In genomic region chr3:15007681-15008141, GRCh38 we compare ENCODE assay signal across 15 cellular contexts. TPM values are rescaled to one million over a fixed set of nuclear protein-coding genes. Genes with fewer than 3 reads are reported as not detected.
DNase-seq lines count a peak whose midpoint lies in the region; ATAC-seq and TF ChIP-seq lines count a peak whose summit lies in the region.
"Had no signal": no experiment of that assay in that cellular context is flagged by ENCODE, and none has a peak within 500 bp of the region (broad histone marks: within the 10 kb centered on the region; RNA-seq: fewer than 3 reads in every experiment).

No MANE protein-coding gene starts in this region.

- H3K27me3 Mint-ChIP-seq in activated T-cell treated with anti-CD3 and anti-CD28 coated beads, Interleukin-2, amount 50 U/mL, for 72 hours (ENCODE audit: low read depth) = no peaks in the 10 kb centered on the region
- no peaks in the 10 kb centered on the region for H3K27me3 Mint-ChIP-seq in activated T-cell treated with anti-CD3 and anti-CD28 coated beads, Interleukin-2, amount 50 U/mL, for 24 hours
- no peaks in the 10 kb centered on the region for H3K27me3 Mint-ChIP-seq in stimulated activated naive B cell treated with anti-CD40 and anti-IgM and Interleukin-4, amounts not matched to agents 10 μg/mL and 1 μg/mL and 100 μg/mL, for 72 hours

- H3K27ac ChIP-seq in adrenal gland = no peak overlapping the region
- no peak overlapping the region for H3K27ac ChIP-seq in foreskin keratinocyte
- H3K27ac ChIP-seq: 22Rv1, SJSA1 had no signal

- DNase-seq in activated T-cell treated with anti-CD3 and anti-CD28 coated beads, Interleukin-2, amount 50 U/mL, for 72 hours = no peak
- DNase-seq in activated T-cell treated with anti-CD3 and anti-CD28 coated beads, Interleukin-2, amount 50 U/mL, for 24 hours = no peak
- peak in 5 of 7 donors; percentile 27 to 73 (median 57) for DNase-seq in adrenal gland
- peak; percentile 37 to 58 for DNase-seq in foreskin keratinocyte
- no peak for DNase-seq in stimulated activated naive B cell treated with anti-CD40 and anti-IgM and Interleukin-4, amounts not matched to agents 10 μg/mL and 1 μg/mL and 100 μg/mL, for 72 hours
- no peak for DNase-seq in NCI-H2227 treated with DMSO at 0.1 percent for 48 hours (lab: John Stamatoyannopoulos, UW)
- DNase-seq: activated CD4-positive, alpha-beta T cell treated with anti-CD3 and anti-CD28 coated beads for 4 hours; activated effector memory CD4-positive, alpha-beta T cell treated with Interleukin-2 at 50 U/mL for 16 hours; dorsolateral prefrontal cortex; KG1 had no signal

- peaks cover 21% of the 10 kb centered on the region for H3K4me1 Mint-ChIP-seq in activated T-cell treated with anti-CD3 and anti-CD28 coated beads, Interleukin-2, amount 50 U/mL, for 72 hours (ENCODE audit: low read depth)
- peaks cover 12% of the 10 kb centered on the region for H3K4me1 Mint-ChIP-seq in activated T-cell treated with anti-CD3 and anti-CD28 coated beads, Interleukin-2, amount 50 U/mL, for 24 hours (ENCODE audit: low read depth)
- peaks cover 2 to 5% of the 10 kb centered on the region in 2 donors for H3K4me1 Mint-ChIP-seq in stimulated activated naive B cell treated with anti-CD40 and anti-IgM and Interleukin-4, amounts not matched to agents 10 μg/mL and 1 μg/mL and 100 μg/mL, for 72 hours

- peaks cover 7 to 14% of the 10 kb centered on the region in 2 donors for H3K36me3 Mint-ChIP-seq in activated T-cell treated with anti-CD3 and anti-CD28 coated beads, Interleukin-2, amount 50 U/mL, for 72 hours (ENCODE audit: insufficient read depth in 2 of 2)
- H3K36me3 Mint-ChIP-seq in activated T-cell treated with anti-CD3 and anti-CD28 coated beads, Interleukin-2, amount 50 U/mL, for 24 hours (ENCODE audit: low read depth) = peaks cover 86% of the 10 kb centered on the region
- peaks cover 18 to 48% of the 10 kb centered on the region in 2 donors for H3K36me3 Mint-ChIP-seq in stimulated activated naive B cell treated with anti-CD40 and anti-IgM and Interleukin-4, amounts not matched to agents 10 μg/mL and 1 μg/mL and 100 μg/mL, for 72 hours

- peak overlapping the region; percentile 33 for H3K27ac Mint-ChIP-seq in activated T-cell treated with anti-CD3 and anti-CD28 coated beads, Interleukin-2, amount 50 U/mL, for 72 hours
- no peak overlapping the region for H3K27ac Mint-ChIP-seq in activated T-cell treated with anti-CD3 and anti-CD28 coated beads, Interleukin-2, amount 50 U/mL, for 24 hours
- H3K27ac Mint-ChIP-seq in stimulated activated naive B cell treated with anti-CD40 and anti-IgM and Interleukin-4, amounts not matched to agents 10 μg/mL and 1 μg/mL and 100 μg/mL, for 72 hours = peak overlapping the region; percentile 20
- H3K27ac Mint-ChIP-seq: GM23338 had no signal

- H3K27me3 ChIP-seq in adrenal gland (no peaks in the 10 kb centered on the region), foreskin keratinocyte (no peaks in the 10 kb centered on the region)
- H3K27me3 ChIP-seq: dorsolateral prefrontal cortex, SJSA1 had no signal

- no peaks in the 10 kb centered on the region for H3K9me3 ChIP-seq in adrenal gland (replicated peaks in 1 of 3)
- H3K9me3 ChIP-seq: SJSA1 had no signal

- no peaks in the 10 kb centered on the region for H3K9me3 Mint-ChIP-seq in activated T-cell treated with anti-CD3 and anti-CD28 coated beads, Interleukin-2, amount 50 U/mL, for 72 hours
- H3K9me3 Mint-ChIP-seq in activated T-cell treated with anti-CD3 and anti-CD28 coated beads, Interleukin-2, amount 50 U/mL, for 24 hours = no peaks in the 10 kb centered on the region
- H3K9me3 Mint-ChIP-seq in stimulated activated naive B cell treated with anti-CD40 and anti-IgM and Interleukin-4, amounts not matched to agents 10 μg/mL and 1 μg/mL and 100 μg/mL, for 72 hours = no peaks in the 10 kb centered on the region
- H3K9me3 Mint-ChIP-seq: GM23338 had no signal

- H3K36me3 ChIP-seq in adrenal gland (replicated peaks in 1 of 2) = no peaks in the 10 kb centered on the region

- TF ChIP-seq CTCF in adrenal gland (IDR thresholded peaks at IDR 0.05) (no peak), foreskin keratinocyte (conservative IDR thresholded peaks at IDR 0.05) (no peak)

- H3K4me1 ChIP-seq in adrenal gland (replicated peaks in 1 of 2) (peaks cover 3 to 17% of the 10 kb centered on the region in 2 donors), foreskin keratinocyte (peaks cover 19% of the 10 kb centered on the region)
- H3K4me1 ChIP-seq: SJSA1 had no signal

- TF ChIP-seq POLR2A in adrenal gland (IDR thresholded peaks at IDR 0.05) = no peak

- H3K4me3 Mint-ChIP-seq in activated T-cell treated with anti-CD3 and anti-CD28 coated beads, Interleukin-2, amount 50 U/mL, for 72 hours = no peak overlapping the region
- H3K4me3 Mint-ChIP-seq in activated T-cell treated with anti-CD3 and anti-CD28 coated beads, Interleukin-2, amount 50 U/mL, for 24 hours = no peak overlapping the region
- H3K4me3 Mint-ChIP-seq in stimulated activated naive B cell treated with anti-CD40 and anti-IgM and Interleukin-4, amounts not matched to agents 10 μg/mL and 1 μg/mL and 100 μg/mL, for 72 hours = no peak overlapping the region
- H3K4me3 Mint-ChIP-seq: GM23338 had no signal

- no peak for ATAC-seq in activated T-cell treated with anti-CD3 and anti-CD28 coated beads, Interleukin-2, amount 50 U/mL, for 72 hours (replicated peaks in 1 of 2)
- ATAC-seq in foreskin keratinocyte (no peak), GM21717 (IDR thresholded peaks at IDR 0.05; ENCODE audit: unreplicated experiment) (no peak), GM21515 (IDR thresholded peaks at IDR 0.05; ENCODE audit: unreplicated experiment) (no peak)
- ATAC-seq in stimulated activated naive B cell treated with anti-CD40 and anti-IgM and Interleukin-4, amounts not matched to agents 10 μg/mL and 1 μg/mL and 100 μg/mL, for 72 hours (replicated peaks) = no peak
- ATAC-seq: GM23338 had no signal

- intact Hi-C loops in adrenal gland (cut with DNase I) = loop anchor here in 1 of 2 donors (10.0 kb wide), 1 partner anchor 63 kb away; the partner anchor contains the start of gene NR2C2

- WGBS in adrenal gland, 4 donors = 43 to 54% (median 46%) methylated on average over 4 of the region's 4 CpGs

- H3K4me3 ChIP-seq in adrenal gland = no peak overlapping the region
- H3K4me3 ChIP-seq: dorsolateral prefrontal cortex, GM23338, SJSA1 had no signal

RNA-seq across cellular contexts. Expression of gene MRPS25, which starts 57.4 kb away (rescaled TPM):
- 10 to 100 TPM; 40.7 to 40.9 TPM for total RNA-seq in activated T-cell treated with anti-CD3 and anti-CD28 coated beads, Interleukin-2, amount 50 U/mL, for 72 hours
- total RNA-seq in adrenal gland (10 to 100 TPM; 12.9 to 66.7 (median 42.7) TPM), foreskin keratinocyte (38.9 and 42.5 TPM in 2 replicates)
- polyA plus RNA-seq in adrenal gland (100 to 1,000 TPM in 1 of 3 donors, 10 to 100 TPM in 2; 47.1 to 145 (median 65.4) TPM), foreskin keratinocyte (56.8 and 61.9 TPM in 2 replicates)

Comparison
In these comparisons a context has a peak if more than half of its experiments do, and no peak if none do; other contexts are left out.
1. DNase-seq: peak in adrenal gland (5 of 7) and foreskin keratinocyte (2 of 2); none in activated T-cell treated with anti-CD3 and anti-CD28 coated beads, Interleukin-2, amount 50 U/mL, for 72 hours (0 of 2), activated T-cell treated with anti-CD3 and anti-CD28 coated beads, Interleukin-2, amount 50 U/mL, for 24 hours (single experiment), stimulated activated naive B cell treated with anti-CD40 and anti-IgM and Interleukin-4, amounts not matched to agents 10 μg/mL and 1 μg/mL and 100 μg/mL, for 72 hours (single experiment) and NCI-H2227 treated with DMSO at 0.1 percent for 48 hours (single experiment).